ENCODE assay signal across 19 cellular contexts in the genomic region with DNA sequence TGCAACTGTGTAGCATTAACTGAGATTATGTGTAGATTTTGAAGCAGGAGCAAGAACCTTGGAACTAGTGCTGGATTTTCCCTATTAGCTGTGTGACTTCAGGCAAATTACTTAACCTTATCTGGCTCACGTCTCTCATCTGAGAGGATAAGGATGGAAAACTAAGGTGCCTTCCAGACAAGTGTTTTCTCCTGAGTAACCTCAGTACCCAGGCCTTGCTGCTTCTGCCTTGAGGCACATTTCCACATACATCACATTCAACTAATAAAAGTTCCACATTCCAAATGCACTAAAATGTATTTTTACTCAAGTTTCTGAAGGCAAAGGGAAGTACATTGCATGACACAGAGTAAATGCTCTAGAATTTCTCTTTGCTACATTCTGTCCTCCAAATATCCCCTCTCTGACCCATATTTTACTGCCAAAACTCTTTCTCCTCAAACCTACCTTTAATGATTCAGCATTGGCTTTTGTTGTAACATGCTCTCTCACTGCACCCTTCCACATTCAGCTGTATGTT.
DNase-seq lines count a peak whose midpoint lies in the region; ATAC-seq, FAIRE-seq and TF ChIP-seq lines count a peak whose summit lies in the region.
"Had no signal": no experiment of that assay in that cellular context is flagged by ENCODE, and none has a peak within 500 bp of the region (broad histone marks: within the 10 kb centered on the region; RNA-seq: fewer than 3 reads in every experiment).

No MANE protein-coding gene starts in this region.

- TF ChIP-seq CTCF in mammary epithelial cell (conservative IDR thresholded peaks at IDR 0.05 in 1 of 2, IDR thresholded peaks at IDR 0.05 in 1 of 2; ENCODE audit: extremely low read depth in 1 of 2, insufficient read depth in 1 of 2, low read depth in 1 of 2, low read length in 2 of 2) (no peak), keratinocyte (optimal IDR thresholded peaks at IDR 0.05 in 1 of 3, IDR thresholded peaks at IDR 0.05 in 1 of 3, conservative IDR thresholded peaks at IDR 0.05 in 1 of 3; ENCODE audit: extremely low read depth in 1 of 3, insufficient read depth in 2 of 3, low read length in 3 of 3) (no peak), heart right ventricle (IDR thresholded peaks at IDR 0.05) (no peak)

- 0% methylated on average over 1 of the region's 1 CpG for WGBS in mammary epithelial cell (ENCODE audit: low coverage, missing lambda C conversion rate)
- 47 to 52% methylated on average over 1 of the region's 1 CpG for WGBS in heart right ventricle, 2 donors

- H2AFZ ChIP-seq in mammary epithelial cell (ENCODE audit: low read depth, low read length) = peak overlapping the region; percentile 32
- no peak overlapping the region for H2AFZ ChIP-seq in keratinocyte (ENCODE audit: control insufficient read depth, low read length)
- H2AFZ ChIP-seq: GM23248 had no signal

- H3K27ac ChIP-seq in mammary epithelial cell (ENCODE audit: insufficient read depth, low read depth, low read length) (no peak overlapping the region), keratinocyte (ENCODE audit: control insufficient read depth, insufficient read depth, low read length) (no peak overlapping the region), heart right ventricle (no peak overlapping the region)
- H3K27ac ChIP-seq: GM23248 had no signal

- H4K20me1 ChIP-seq in mammary epithelial cell (ENCODE audit: insufficient read depth, low read length) (no peaks in the 10 kb centered on the region), keratinocyte (ENCODE audit: control insufficient read depth, extremely low read depth, insufficient read depth, low read length) (no peaks in the 10 kb centered on the region)

- CTCF ChIA-PET in mammary epithelial cell (lab: Charles Lee; ENCODE audit: low non-redundant PET) = no interaction called here

- dilution Hi-C loops in mammary epithelial cell (cut with HindIII; ENCODE audit: low sequenced_read_pairs) (no loop called here), keratinocyte (cut with MboI; ENCODE audit: extremely low pct_ligation_motif_present, low sequenced_read_pairs) (no loop called here)

- intact Hi-C loops in mammary epithelial cell (cut with micrococcal nuclease) (no loop called here), heart right ventricle (cut with DNase I) (no loop called here)

- H3K9me3 ChIP-seq in mammary epithelial cell (replicated peaks; ENCODE audit: insufficient read depth, low read length) (no peaks in the 10 kb centered on the region), keratinocyte (ENCODE audit: control insufficient read depth, low read depth, low read length) (no peaks in the 10 kb centered on the region), heart right ventricle (peaks cover 0 to 35% (median 10%) of the 10 kb centered on the region in 11 donors)

- peak; percentile 73 for DNase-seq in NCI-H226
- DNase-seq in mammary epithelial cell = peak; percentile 44
- DNase-seq in keratinocyte (ENCODE audit: low read depth, low spot score) = no peak
- DNase-seq in urothelium cell line (ENCODE audit: low spot score) = no peak
- no peak for DNase-seq in stimulated activated effector memory CD8-positive, alpha-beta T cell treated with anti-CD3 and anti-CD28 coated beads, Interleukin-12 subunit alpha, Interleukin-12 subunit beta, amount 100 ng/mL, for 72 hours (ENCODE audit: low spot score in 2 of 2)
- DNase-seq in Kasumi-1 (lab: John Stamatoyannopoulos, UW) = no peak
- no peak for DNase-seq in heart right ventricle
- DNase-seq: C1 segment of cervical spinal cord; Calu3; CD4-positive, alpha-beta T cell; DMS153; DMS79 treated with DMSO at 0.1 percent for 48 hours; GDM1; GM23248 had no signal

- H3K36me3 Mint-ChIP-seq in stimulated activated effector memory CD8-positive, alpha-beta T cell treated with anti-CD3 and anti-CD28 coated beads, Interleukin-12 subunit alpha, Interleukin-12 subunit beta, amount 100 ng/mL, for 72 hours = no peaks in the 10 kb centered on the region

- in situ Hi-C loops in mammary epithelial cell (cut with MboI; ENCODE audit: low sequenced_read_pairs in 2 of 2) = no loop called here

- H3K27me3 ChIP-seq in mammary epithelial cell (ENCODE audit: insufficient read depth, low read length) (no peaks in the 10 kb centered on the region), keratinocyte (ENCODE audit: control insufficient read depth, extremely low read depth, insufficient read depth, low read length) (no peaks in the 10 kb centered on the region), heart right ventricle (no peaks in the 10 kb centered on the region)

- H3K79me2 ChIP-seq in mammary epithelial cell (ENCODE audit: insufficient read depth, low read length) = no peaks in the 10 kb centered on the region
- no peaks in the 10 kb centered on the region for H3K79me2 ChIP-seq in keratinocyte (ENCODE audit: control insufficient read depth, insufficient read depth, low read length)

- FAIRE-seq in keratinocyte (lab: Jason Lieb, UNC) (no peak), urothelium cell line (lab: Jason Lieb, UNC) (peak; percentile 9)
- FAIRE-seq: A204.1, GM12892, H54 had no signal

- BruUV-seq in mammary epithelial cell (replicated peaks; lab: Mats Ljungman, UMichigan) = no TSS peak

- no peak overlapping the region for H3K4me3 ChIP-seq in mammary epithelial cell (replicated peaks in 1 of 3; ENCODE audit: insufficient read depth in 1 of 3, low read depth in 2 of 3, low read length in 3 of 3)
- no peak overlapping the region for H3K4me3 ChIP-seq in keratinocyte (ENCODE audit: control insufficient read depth in 2 of 3, extremely low read depth in 1 of 3, insufficient read depth in 2 of 3, low read depth in 1 of 3, low read length in 3 of 3)
- no peak overlapping the region for H3K4me3 ChIP-seq in heart right ventricle
- H3K4me3 ChIP-seq: GM23248 had no signal

- no peak for ATAC-seq in stimulated activated effector memory CD8-positive, alpha-beta T cell treated with anti-CD3 and anti-CD28 coated beads, Interleukin-12 subunit alpha, Interleukin-12 subunit beta, amount 100 ng/mL, for 72 hours
- ATAC-seq in heart right ventricle = no peak
- ATAC-seq: HCT116 had no signal

- H3K4me2 ChIP-seq in mammary epithelial cell (ENCODE audit: insufficient read depth, low read depth, low read length) (peak overlapping the region; percentile 1), keratinocyte (ENCODE audit: control insufficient read depth, extremely low read depth, insufficient read depth, low read depth, low read length) (peak overlapping the region; percentile 41)

- no peaks in the 10 kb centered on the region for H3K4me1 Mint-ChIP-seq in stimulated activated effector memory CD8-positive, alpha-beta T cell treated with anti-CD3 and anti-CD28 coated beads, Interleukin-12 subunit alpha, Interleukin-12 subunit beta, amount 100 ng/mL, for 72 hours
- H3K4me1 Mint-ChIP-seq: B cell had no signal

- peaks cover 37% of the 10 kb centered on the region for H3K9me3 Mint-ChIP-seq in stimulated activated effector memory CD8-positive, alpha-beta T cell treated with anti-CD3 and anti-CD28 coated beads, Interleukin-12 subunit alpha, Interleukin-12 subunit beta, amount 100 ng/mL, for 72 hours

- no peak overlapping the region for H3K27ac Mint-ChIP-seq in stimulated activated effector memory CD8-positive, alpha-beta T cell treated with anti-CD3 and anti-CD28 coated beads, Interleukin-12 subunit alpha, Interleukin-12 subunit beta, amount 100 ng/mL, for 72 hours
- H3K27ac Mint-ChIP-seq: B cell; CD4-positive, alpha-beta T cell had no signal

- H3K4me1 ChIP-seq in mammary epithelial cell (ENCODE audit: insufficient read depth, low read length) = peaks cover 13% of the 10 kb centered on the region
- H3K4me1 ChIP-seq in keratinocyte (ENCODE audit: control insufficient read depth, extremely low read depth, insufficient read depth, low read length) = peaks cover 7% of the 10 kb centered on the region
- H3K4me1 ChIP-seq in heart right ventricle = no peaks in the 10 kb centered on the region

- H3K9ac ChIP-seq in mammary epithelial cell (ENCODE audit: insufficient read depth, low read length) (no peak overlapping the region), keratinocyte (ENCODE audit: control insufficient read depth, extremely low read depth, insufficient read depth, low read length) (no peak overlapping the region)
- H3K9ac ChIP-seq: GM23248 had no signal

- H3K36me3 ChIP-seq in mammary epithelial cell (ENCODE audit: insufficient read depth, low read length) (no peaks in the 10 kb centered on the region), keratinocyte (ENCODE audit: control insufficient read depth in 2 of 2, extremely low read depth in 1 of 2, insufficient read depth in 2 of 2, low read length in 2 of 2) (no peaks in the 10 kb centered on the region), heart right ventricle (no peaks in the 10 kb centered on the region)

- H3K9me1 ChIP-seq in keratinocyte (ENCODE audit: control insufficient read depth, extremely low read depth, insufficient read depth, low read length) = no peaks in the 10 kb centered on the region

- H3K4me3 Mint-ChIP-seq in stimulated activated effector memory CD8-positive, alpha-beta T cell treated with anti-CD3 and anti-CD28 coated beads, Interleukin-12 subunit alpha, Interleukin-12 subunit beta, amount 100 ng/mL, for 72 hours = no peak overlapping the region
- H3K4me3 Mint-ChIP-seq: B cell; CD4-positive, alpha-beta T cell had no signal

Comparison
In these comparisons a context has a peak if more than half of its experiments do, and no peak if none do; other contexts are left out.
1. DNase-seq: peak in NCI-H226 (single experiment) and mammary epithelial cell (single experiment); none in keratinocyte (single experiment), urothelium cell line (single experiment), stimulated activated effector memory CD8-positive, alpha-beta T cell treated with anti-CD3 and anti-CD28 coated beads, Interleukin-12 subunit alpha, Interleukin-12 subunit beta, amount 100 ng/mL, for 72 hours (0 of 2), Kasumi-1 (0 of 2) and heart right ventricle (0 of 2).